11 cellular contexts compared by ENCODE assay signal in the genomic region with DNA sequence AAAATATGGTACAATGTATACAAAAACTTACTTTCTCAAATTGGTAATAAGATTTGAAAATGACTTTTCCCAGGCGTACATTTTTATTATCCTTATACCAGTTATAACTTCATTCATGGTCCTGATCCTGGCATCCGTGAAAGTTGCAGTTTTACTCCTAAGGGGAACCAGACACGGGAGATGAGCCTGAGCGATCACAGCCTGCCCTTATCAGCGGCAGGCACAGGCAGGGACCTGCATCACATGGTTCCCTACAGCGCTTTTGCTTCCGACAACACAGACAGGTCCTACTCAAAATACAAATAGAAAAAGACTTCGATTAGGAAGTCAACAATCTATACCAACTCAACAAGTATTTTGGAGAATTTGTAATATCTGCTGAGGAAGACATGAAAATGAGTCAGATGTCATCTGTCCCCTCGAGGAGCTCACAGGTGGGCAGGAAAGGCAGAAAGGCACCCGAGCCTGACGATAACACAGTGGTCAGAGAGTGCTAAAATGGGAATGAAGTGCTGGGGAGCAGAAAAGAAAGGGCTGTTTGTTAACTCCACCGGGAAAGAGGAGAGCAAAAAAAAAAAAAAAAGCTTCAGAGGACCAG.
A peak's percentile ranks its signal among the peaks of the same experiment; 100 is the strongest.
DNase-seq lines count a peak whose midpoint lies in the region; ATAC-seq, FAIRE-seq and TF ChIP-seq lines count a peak whose summit lies in the region.
"Had no signal": no experiment of that assay in that cellular context is flagged by ENCODE, and none has a peak within 500 bp of the region (broad histone marks: within the 10 kb centered on the region; RNA-seq: fewer than 3 reads in every experiment).

No MANE protein-coding gene starts in this region.

- H3K4me1 ChIP-seq in mesenchymal stem cell (ENCODE audit: control insufficient read depth, insufficient read depth, low read depth, low read length), result peaks cover 4% of the 10 kb centered on the region

- no peak overlapping the region for H2BK120ac ChIP-seq in mesenchymal stem cell (ENCODE audit: low read depth, low read length)

- no peak for DNase-seq in mesenchymal stem cell
- DNase-seq in H54 (ENCODE audit: insufficient read length, low spot score), result no peak
- no peak for DNase-seq in GM19240 (ENCODE audit: insufficient read length, low spot score)
- DNase-seq in dedifferentiated amniotic fluid mesenchymal stem cell (ENCODE audit: extremely low spot score), result no peak
- DNase-seq in SKM-1 (lab: John Stamatoyannopoulos, UW; ENCODE audit: unreplicated experiment), result no peak
- DNase-seq: activated naive CD4-positive, alpha-beta T cell treated with anti-CD3 and anti-CD28 coated beads for 36 hours; hypothalamus; stimulated activated CD4-positive, alpha-beta T cell treated with anti-CD3 and anti-CD28 coated beads, Interleukin-15, amount 100 ng/mL, for 24 hours had no signal

- no peak overlapping the region for H2BK5ac ChIP-seq in mesenchymal stem cell (ENCODE audit: low read depth, low read length, poor library complexity, severe bottlenecking)

- peak; percentile 96 for ATAC-seq in GM18868 (IDR thresholded peaks at IDR 0.05; ENCODE audit: unreplicated experiment)
- peak; percentile 94 for ATAC-seq in GM21723 (IDR thresholded peaks at IDR 0.05; ENCODE audit: unreplicated experiment)
- peak; percentile 84 for ATAC-seq in HG03378 (IDR thresholded peaks at IDR 0.05; ENCODE audit: unreplicated experiment)

- H3K36me3 ChIP-seq in mesenchymal stem cell (ENCODE audit: control insufficient read depth in 1 of 2, insufficient read depth in 2 of 2, low read depth in 1 of 2, low read length in 2 of 2), result peaks cover 48 to 55% of the 10 kb centered on the region in 2 experiments

- H3K14ac ChIP-seq in mesenchymal stem cell (ENCODE audit: low read length in 2 of 2), result no peak overlapping the region

- H3K18ac ChIP-seq in mesenchymal stem cell (ENCODE audit: low read depth in 1 of 2, low read length in 2 of 2), result no peak overlapping the region

- TF ChIP-seq POLR2A in H54 (IDR thresholded peaks at IDR 0.05; ENCODE audit: low read depth, low read length), result no peak

- H3K79me1 ChIP-seq in mesenchymal stem cell (replicated peaks; ENCODE audit: low read length, poor library complexity, severe bottlenecking), result peaks cover 58% of the 10 kb centered on the region

- peak overlapping the region in 1 of 2 experiments; percentile 78 for H3K23ac ChIP-seq in mesenchymal stem cell (ENCODE audit: low read length in 2 of 2)

- no peaks in the 10 kb centered on the region for H3K9me3 ChIP-seq in mesenchymal stem cell (ENCODE audit: control insufficient read depth, low read length)

- peak overlapping the region; percentile 16 for H3K27ac ChIP-seq in mesenchymal stem cell (ENCODE audit: low read length, poor library complexity, severe bottlenecking)

- H3K4ac ChIP-seq in mesenchymal stem cell (ENCODE audit: low read depth in 1 of 2, low read length in 2 of 2), result no peak overlapping the region

- H2BK15ac ChIP-seq in mesenchymal stem cell (ENCODE audit: low read depth, poor library complexity, severe bottlenecking), result no peak overlapping the region

- no peak overlapping the region for H3K9ac ChIP-seq in mesenchymal stem cell (ENCODE audit: low read length)

- H3K4me3 ChIP-seq in mesenchymal stem cell (ENCODE audit: insufficient read depth in 1 of 2, low read depth in 1 of 2, low read length in 2 of 2), result no peak overlapping the region

- no peak overlapping the region for H2BK12ac ChIP-seq in mesenchymal stem cell (ENCODE audit: low read length in 2 of 2)

- no peak overlapping the region for H2AFZ ChIP-seq in mesenchymal stem cell (ENCODE audit: low read depth, low read length)

- no peak overlapping the region for H4K91ac ChIP-seq in mesenchymal stem cell (ENCODE audit: low read length)

- 63% methylated on average over 9 of the region's 12 CpGs for WGBS in mesenchymal stem cell

- no peak overlapping the region for H3K4me2 ChIP-seq in mesenchymal stem cell (ENCODE audit: low read length, poor library complexity, severe bottlenecking)

- no peak for FAIRE-seq in H54 (lab: Jason Lieb, UNC)

- no peak overlapping the region for H2AK5ac ChIP-seq in mesenchymal stem cell (ENCODE audit: low read length, severe bottlenecking)

- H3K27me3 ChIP-seq in mesenchymal stem cell (ENCODE audit: control insufficient read depth in 1 of 2, insufficient read depth in 1 of 2, low read length in 2 of 2), result no peaks in the 10 kb centered on the region

- H4K8ac ChIP-seq in mesenchymal stem cell (ENCODE audit: low read length), result no peak overlapping the region
